14 cellular contexts compared by ENCODE assay signal in genomic region chr17:66523378-66524174, GRCh38.
A peak's percentile ranks its signal among the peaks of the same experiment; 100 is the strongest.
DNase-seq lines count a peak whose midpoint lies in the region; TF ChIP-seq lines count a peak whose summit lies in the region.
"Had no signal": no experiment of that assay in that cellular context is flagged by ENCODE, and none has a peak within 500 bp of the region (broad histone marks: within the 10 kb centered on the region; RNA-seq: fewer than 3 reads in every experiment).

No MANE protein-coding gene starts in this region.

- 64 to 71% (median 68%) methylated on average over 6 of the region's 6 CpGs for WGBS in ovary, 3 donors

- TF ChIP-seq EP300 in ovary (IDR thresholded peaks at IDR 0.05), result no peak

- no peak for DNase-seq in activated CD4-positive, alpha-beta memory T cell treated with anti-CD3 and anti-CD28 coated beads, Interleukin-2, amount 10 ng/mL, durations not matched to agents 7 days and 5 days
- no peak for DNase-seq in activated CD4-positive, alpha-beta memory T cell treated with anti-CD3 and anti-CD28 coated beads for 36 hours
- no peak for DNase-seq in activated T-helper 1 cell treated with anti-CD3 and anti-CD28 coated beads, Interleukin-12 subunit alpha, Interleukin-12 subunit beta, Interleukin-2, Interleukin-4 antibody, amounts not matched to agents 30 ng/mL and 10 ng/mL and 1 ng/mL, durations not matched to agents 14 hours and 24 hours and 36 hours (ENCODE audit: low spot score)
- DNase-seq in islet precursor cell (peak; percentile 60), substantia nigra (lab: John Stamatoyannopoulos, UW) (peak in 7 of 49 donors; percentile 17 to 57 (median 26)), retina (no peak), NOMO-1 treated with dmso at 0.1 percent for 144 hours (lab: John Stamatoyannopoulos, UW; ENCODE audit: unreplicated experiment) (no peak), ovary (no peak)
- DNase-seq: Caco-2; NCI-H2227 treated with DMSO at 0.1 percent for 48 hours; occipital lobe; stimulated activated CD4-positive, alpha-beta T cell treated with anti-CD3 and anti-CD28 coated beads, Interleukin-4, amount 100 ng/mL, for 1 hour had no signal

- H3K4me1 Mint-ChIP-seq in activated CD4-positive, alpha-beta memory T cell treated with anti-CD3 and anti-CD28 coated beads, Interleukin-2, amount 10 ng/mL, durations not matched to agents 7 days and 5 days, result peaks cover 69% of the 10 kb centered on the region
- peaks cover 68% of the 10 kb centered on the region for H3K4me1 Mint-ChIP-seq in activated CD4-positive, alpha-beta memory T cell treated with anti-CD3 and anti-CD28 coated beads for 36 hours (ENCODE audit: low read depth)
- peaks cover 81% of the 10 kb centered on the region for H3K4me1 Mint-ChIP-seq in activated T-helper 1 cell treated with anti-CD3 and anti-CD28 coated beads, Interleukin-12 subunit alpha, Interleukin-12 subunit beta, Interleukin-2, Interleukin-4 antibody, amounts not matched to agents 30 ng/mL and 10 ng/mL and 1 ng/mL, durations not matched to agents 14 hours and 24 hours and 36 hours (ENCODE audit: low read depth)

- CTCF ChIA-PET in activated CD4-positive, alpha-beta memory T cell treated with anti-CD3 and anti-CD28 coated beads, Interleukin-2, amount 10 ng/mL, durations not matched to agents 7 days and 5 days (lab: Charles Lee), result interaction anchor here (1.0 to 1.5 kb wide), 2 partner anchors 14 to 23 kb away, joined by 3 to 4 read pairs; no protein-coding TSS in a partner anchor
- CTCF ChIA-PET in activated CD4-positive, alpha-beta memory T cell treated with anti-CD3 and anti-CD28 coated beads for 36 hours (lab: Charles Lee), result interaction anchor here (0.9 kb wide), 1 partner anchor 42 kb away, joined by 3 read pairs; no protein-coding TSS in a partner anchor

- intact Hi-C loops in activated CD4-positive, alpha-beta memory T cell treated with anti-CD3 and anti-CD28 coated beads for 36 hours (cut with micrococcal nuclease), result no loop called here
- intact Hi-C loops in activated T-helper 1 cell treated with anti-CD3 and anti-CD28 coated beads, Interleukin-12 subunit alpha, Interleukin-12 subunit beta, Interleukin-2, Interleukin-4 antibody, amounts not matched to agents 30 ng/mL and 10 ng/mL and 1 ng/mL, durations not matched to agents 14 hours and 24 hours and 36 hours (cut with micrococcal nuclease), result loop anchor here (2.0 kb wide), 2 partner anchors 15 to 19 kb away; no protein-coding TSS in a partner anchor
- intact Hi-C loops in ovary (cut with DNase I), result no loop called here

- no peak for TF ChIP-seq CTCF in ovary (IDR thresholded peaks at IDR 0.05)

- H3K36me3 Mint-ChIP-seq in activated CD4-positive, alpha-beta memory T cell treated with anti-CD3 and anti-CD28 coated beads, Interleukin-2, amount 10 ng/mL, durations not matched to agents 7 days and 5 days (ENCODE audit: low read depth), result peaks cover 32% of the 10 kb centered on the region
- peaks cover 41% of the 10 kb centered on the region for H3K36me3 Mint-ChIP-seq in activated CD4-positive, alpha-beta memory T cell treated with anti-CD3 and anti-CD28 coated beads for 36 hours
- H3K36me3 Mint-ChIP-seq in activated T-helper 1 cell treated with anti-CD3 and anti-CD28 coated beads, Interleukin-12 subunit alpha, Interleukin-12 subunit beta, Interleukin-2, Interleukin-4 antibody, amounts not matched to agents 30 ng/mL and 10 ng/mL and 1 ng/mL, durations not matched to agents 14 hours and 24 hours and 36 hours (ENCODE audit: low read depth), result peaks cover 25% of the 10 kb centered on the region

- H3K27me3 ChIP-seq in ovary, result no peaks in the 10 kb centered on the region

- no peaks in the 10 kb centered on the region for H3K36me3 ChIP-seq in ovary

- POLR2A ChIA-PET in activated CD4-positive, alpha-beta memory T cell treated with anti-CD3 and anti-CD28 coated beads, Interleukin-2, amount 10 ng/mL, durations not matched to agents 7 days and 5 days (lab: Charles Lee), result interaction anchor here (0.8 to 1.2 kb wide), 2 partner anchors 18 to 24 kb away, joined by 3 read pairs; no protein-coding TSS in a partner anchor
- POLR2A ChIA-PET in activated CD4-positive, alpha-beta memory T cell treated with anti-CD3 and anti-CD28 coated beads for 36 hours (lab: Charles Lee), result no interaction called here

- no peaks in the 10 kb centered on the region for H3K9me3 ChIP-seq in ovary
- H3K9me3 ChIP-seq: Caco-2 had no signal

- H3K27me3 Mint-ChIP-seq in activated CD4-positive, alpha-beta memory T cell treated with anti-CD3 and anti-CD28 coated beads, Interleukin-2, amount 10 ng/mL, durations not matched to agents 7 days and 5 days, result no peaks in the 10 kb centered on the region
- no peaks in the 10 kb centered on the region for H3K27me3 Mint-ChIP-seq in activated CD4-positive, alpha-beta memory T cell treated with anti-CD3 and anti-CD28 coated beads for 36 hours
- no peaks in the 10 kb centered on the region for H3K27me3 Mint-ChIP-seq in activated T-helper 1 cell treated with anti-CD3 and anti-CD28 coated beads, Interleukin-12 subunit alpha, Interleukin-12 subunit beta, Interleukin-2, Interleukin-4 antibody, amounts not matched to agents 30 ng/mL and 10 ng/mL and 1 ng/mL, durations not matched to agents 14 hours and 24 hours and 36 hours (ENCODE audit: insufficient read depth)

- H3K27ac ChIP-seq in substantia nigra (ENCODE audit: low read depth, low read length, poor library complexity, severe bottlenecking), result peak overlapping the region; percentile 80
- no peak overlapping the region for H3K27ac ChIP-seq in ovary

- no peaks in the 10 kb centered on the region for H3K9me3 Mint-ChIP-seq in activated CD4-positive, alpha-beta memory T cell treated with anti-CD3 and anti-CD28 coated beads, Interleukin-2, amount 10 ng/mL, durations not matched to agents 7 days and 5 days
- H3K9me3 Mint-ChIP-seq in activated CD4-positive, alpha-beta memory T cell treated with anti-CD3 and anti-CD28 coated beads for 36 hours, result peaks cover 9% of the 10 kb centered on the region
- no peaks in the 10 kb centered on the region for H3K9me3 Mint-ChIP-seq in activated T-helper 1 cell treated with anti-CD3 and anti-CD28 coated beads, Interleukin-12 subunit alpha, Interleukin-12 subunit beta, Interleukin-2, Interleukin-4 antibody, amounts not matched to agents 30 ng/mL and 10 ng/mL and 1 ng/mL, durations not matched to agents 14 hours and 24 hours and 36 hours
- H3K9me3 Mint-ChIP-seq: GM23338; T-helper 2 cell treated with Interferon-gamma antibody and Interleukin-4, amounts not matched to agents 5 μg/mL and 100 μg/mL, for 36 hours had no signal

- no peak for TF ChIP-seq POLR2A in ovary (IDR thresholded peaks at IDR 0.05)

- H3K4me3 ChIP-seq in ovary, result no peak overlapping the region
- H3K4me3 ChIP-seq: GM23338 had no signal

- no peak overlapping the region for H3K4me3 Mint-ChIP-seq in activated CD4-positive, alpha-beta memory T cell treated with anti-CD3 and anti-CD28 coated beads, Interleukin-2, amount 10 ng/mL, durations not matched to agents 7 days and 5 days
- no peak overlapping the region for H3K4me3 Mint-ChIP-seq in activated CD4-positive, alpha-beta memory T cell treated with anti-CD3 and anti-CD28 coated beads for 36 hours
- H3K4me3 Mint-ChIP-seq in activated T-helper 1 cell treated with anti-CD3 and anti-CD28 coated beads, Interleukin-12 subunit alpha, Interleukin-12 subunit beta, Interleukin-2, Interleukin-4 antibody, amounts not matched to agents 30 ng/mL and 10 ng/mL and 1 ng/mL, durations not matched to agents 14 hours and 24 hours and 36 hours, result no peak overlapping the region
- H3K4me3 Mint-ChIP-seq: GM23338; T-helper 2 cell treated with Interferon-gamma antibody and Interleukin-4, amounts not matched to agents 5 μg/mL and 100 μg/mL, for 36 hours had no signal

- peak overlapping the region; percentile 33 for H3K27ac Mint-ChIP-seq in activated CD4-positive, alpha-beta memory T cell treated with anti-CD3 and anti-CD28 coated beads, Interleukin-2, amount 10 ng/mL, durations not matched to agents 7 days and 5 days
- no peak overlapping the region for H3K27ac Mint-ChIP-seq in activated CD4-positive, alpha-beta memory T cell treated with anti-CD3 and anti-CD28 coated beads for 36 hours
- H3K27ac Mint-ChIP-seq in activated T-helper 1 cell treated with anti-CD3 and anti-CD28 coated beads, Interleukin-12 subunit alpha, Interleukin-12 subunit beta, Interleukin-2, Interleukin-4 antibody, amounts not matched to agents 30 ng/mL and 10 ng/mL and 1 ng/mL, durations not matched to agents 14 hours and 24 hours and 36 hours, result peak overlapping the region; percentile 47
- H3K27ac Mint-ChIP-seq: GM23338; T-helper 2 cell treated with Interferon-gamma antibody and Interleukin-4, amounts not matched to agents 5 μg/mL and 100 μg/mL, for 36 hours had no signal

- H3K4me1 ChIP-seq in ovary (ENCODE audit: insufficient read depth), result peaks cover 12% of the 10 kb centered on the region
- H3K4me1 ChIP-seq: Caco-2 had no signal
